Comparison of ENCODE assay signal across 16 cellular contexts in genomic region chr9:17509698-17510097, GRCh38.
"Had no signal": no experiment of that assay in that cellular context is flagged by ENCODE, and none has a peak within 500 bp of the region (broad histone marks: within the 10 kb centered on the region; RNA-seq: fewer than 3 reads in every experiment).

No MANE protein-coding gene starts in this region.

- H3K4me1 ChIP-seq: body of pancreas, neural progenitor cell, parathyroid adenoma had no signal

- H3K9ac ChIP-seq: neural progenitor cell, parathyroid adenoma had no signal

- H3K4me2 ChIP-seq: neural progenitor cell had no signal

- H3K27me3 Mint-ChIP-seq: activated CD8-positive, alpha-beta T cell treated with anti-CD3 and anti-CD28 coated beads for 36 hours; central memory CD8-positive, alpha-beta T cell; effector memory CD8-positive, alpha-beta T cell had no signal

- H2AFZ ChIP-seq: neural progenitor cell, parathyroid adenoma had no signal

- H3K79me2 ChIP-seq: parathyroid adenoma had no signal

- H3K27ac ChIP-seq: body of pancreas, epithelial cell of prostate, neural progenitor cell, parathyroid adenoma, skin epidermis had no signal

- H3K4me3 ChIP-seq: body of pancreas, neural progenitor cell, skin epidermis had no signal

- H3K36me3 Mint-ChIP-seq: neural progenitor cell had no signal

- DNase-seq: activated CD4-positive, alpha-beta T cell treated with anti-CD3 and anti-CD28 coated beads for 1 hour; activated CD8-positive, alpha-beta memory T cell treated with anti-CD3 and anti-CD28 coated beads, Interleukin-2, amount 50 U/mL, for 48 hours; activated CD8-positive, alpha-beta T cell treated with anti-CD3 and anti-CD28 coated beads for 36 hours; activated naive CD4-positive, alpha-beta T cell; body of pancreas; effector memory CD8-positive, alpha-beta T cell; head of caudate nucleus; retina; T-helper 9 cell had no signal

- H3K27me3 ChIP-seq: body of pancreas, neural progenitor cell had no signal

- FAIRE-seq: islet of Langerhans, urothelium cell line had no signal

- H3K9me3 ChIP-seq: body of pancreas had no signal

- H3K27ac Mint-ChIP-seq: activated CD8-positive, alpha-beta T cell treated with anti-CD3 and anti-CD28 coated beads for 36 hours; effector memory CD8-positive, alpha-beta T cell; neural progenitor cell had no signal

- H3K36me3 ChIP-seq: neural progenitor cell had no signal

- H3K4me3 Mint-ChIP-seq: activated CD8-positive, alpha-beta T cell treated with anti-CD3 and anti-CD28 coated beads for 36 hours; central memory CD8-positive, alpha-beta T cell; effector memory CD8-positive, alpha-beta T cell; neural progenitor cell had no signal

- H3K9me3 Mint-ChIP-seq: neural progenitor cell had no signal

- H3K4me1 Mint-ChIP-seq: central memory CD8-positive, alpha-beta T cell; neural progenitor cell had no signal
